In the genomic region with DNA sequence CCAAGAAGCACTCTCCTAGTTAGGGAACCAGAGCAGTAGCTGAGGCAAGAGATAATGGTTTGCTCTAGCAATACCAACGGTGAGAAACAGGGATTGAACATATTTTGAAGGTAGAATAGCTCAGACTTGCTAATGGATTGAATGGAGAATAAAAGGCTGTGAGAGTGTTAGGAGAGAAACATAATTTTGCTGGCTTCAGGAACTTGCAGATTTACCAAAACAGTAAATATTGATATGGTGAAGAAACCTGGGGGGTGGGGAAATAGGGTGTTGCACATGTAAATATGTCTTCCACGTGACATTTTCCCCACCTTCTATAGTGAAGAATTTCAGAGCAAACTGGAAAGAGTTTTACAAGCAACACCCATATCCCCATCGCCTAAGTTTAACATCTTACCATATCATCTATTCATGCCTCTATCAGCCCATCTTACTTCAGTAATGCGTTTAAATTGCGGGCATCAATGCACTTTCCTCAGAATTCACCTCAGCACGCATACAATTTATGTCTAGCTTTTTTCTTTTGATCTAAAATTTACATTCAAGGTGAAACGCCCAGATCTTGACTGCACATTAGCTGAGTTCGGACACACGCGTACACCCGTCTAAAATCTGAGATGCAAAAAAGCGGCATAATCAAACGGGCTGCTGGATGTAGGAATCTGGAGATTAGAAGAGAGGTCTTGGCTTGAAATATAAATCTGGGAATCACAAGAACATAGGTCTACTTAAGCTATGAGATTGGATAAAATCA, we compare ENCODE assay signal across 8 cellular contexts. TPM values are rescaled to one million over a fixed set of nuclear protein-coding genes. Genes with fewer than 3 reads are reported as not detected.
A peak's percentile ranks its signal among the peaks of the same experiment; 100 is the strongest.
DNase-seq lines count a peak whose midpoint lies in the region; ATAC-seq and TF ChIP-seq lines count a peak whose summit lies in the region.

No MANE protein-coding gene starts in this region.

- peak overlapping the region in 1 of 2 donors; percentile 94 for H3K27ac ChIP-seq in left lung

- peak overlapping the region; percentile 90 for H3K27ac Mint-ChIP-seq in type B pancreatic cell

- H3K36me3 Mint-ChIP-seq in activated T-cell treated with anti-CD3 and anti-CD28 coated beads, Interleukin-2, amount 50 U/mL, for 4 hours (ENCODE audit: insufficient read depth): peaks cover 4% of the 10 kb centered on the region
- peaks cover 5% of the 10 kb centered on the region for H3K36me3 Mint-ChIP-seq in type B pancreatic cell

- no peaks in the 10 kb centered on the region for H3K9me3 ChIP-seq in adipocyte (ENCODE audit: control insufficient read depth, low read length)
- no peaks in the 10 kb centered on the region for H3K9me3 ChIP-seq in left lung

- no peaks in the 10 kb centered on the region for H3K9me3 Mint-ChIP-seq in activated T-cell treated with anti-CD3 and anti-CD28 coated beads, Interleukin-2, amount 50 U/mL, for 4 hours
- no peaks in the 10 kb centered on the region for H3K9me3 Mint-ChIP-seq in type B pancreatic cell

- ATAC-seq in activated T-cell treated with anti-CD3 and anti-CD28 coated beads, Interleukin-2, amount 50 U/mL, for 4 hours: no peak
- ATAC-seq in left lung: no peak
- ATAC-seq in GM21367 (IDR thresholded peaks at IDR 0.05; ENCODE audit: unreplicated experiment): no peak
- no peak for ATAC-seq in HG03469 (IDR thresholded peaks at IDR 0.05; ENCODE audit: unreplicated experiment)

- H3K36me3 ChIP-seq in adipocyte (ENCODE audit: control insufficient read depth, insufficient read depth, low read length, severe bottlenecking) (no peaks in the 10 kb centered on the region), left lung (no peaks in the 10 kb centered on the region)

- H3K27me3 ChIP-seq in adipocyte (replicated peaks; ENCODE audit: control insufficient read depth, insufficient read depth, low read length) (no peaks in the 10 kb centered on the region), left lung (no peaks in the 10 kb centered on the region)

- intact Hi-C loops in left lung (cut with DNase I): no loop called here

- peak overlapping the region; percentile 35 for H3K9ac ChIP-seq in adipocyte (ENCODE audit: low read length)

- no peaks in the 10 kb centered on the region for H3K27me3 Mint-ChIP-seq in activated T-cell treated with anti-CD3 and anti-CD28 coated beads, Interleukin-2, amount 50 U/mL, for 4 hours (ENCODE audit: low read depth)
- H3K27me3 Mint-ChIP-seq in type B pancreatic cell: peaks cover 17% of the 10 kb centered on the region

- no peak for TF ChIP-seq CTCF in left lung (IDR thresholded peaks at IDR 0.05)
- TF ChIP-seq CTCF in type B pancreatic cell (conservative IDR thresholded peaks at IDR 0.05): no peak

- peaks cover 20% of the 10 kb centered on the region for H3K4me1 ChIP-seq in adipocyte (ENCODE audit: control insufficient read depth, insufficient read depth, low read length)
- H3K4me1 ChIP-seq in left lung: peaks cover 14 to 22% of the 10 kb centered on the region in 2 donors

- DNase-seq in activated T-cell treated with anti-CD3 and anti-CD28 coated beads, Interleukin-2, amount 50 U/mL, for 4 hours: no peak
- DNase-seq in activated T-cell treated with anti-CD3 and anti-CD28 coated beads, Interleukin-2, amount 50 U/mL, for 1 hour: no peak
- DNase-seq in adipocyte (ENCODE audit: low read depth): no peak
- DNase-seq in left lung: no peak
- no peak for DNase-seq in type B pancreatic cell (ENCODE audit: extremely low spot score, unreplicated experiment)
- DNase-seq in GM19238 (ENCODE audit: insufficient read length, low spot score): no peak

- H3K4me3 ChIP-seq in adipocyte (ENCODE audit: low read length) (peak overlapping the region; percentile 88), left lung (peak overlapping the region; percentile 55 to 77)

- H3K4me1 Mint-ChIP-seq in activated T-cell treated with anti-CD3 and anti-CD28 coated beads, Interleukin-2, amount 50 U/mL, for 4 hours (ENCODE audit: low read depth): peaks cover 27% of the 10 kb centered on the region
- peaks cover 26% of the 10 kb centered on the region for H3K4me1 Mint-ChIP-seq in type B pancreatic cell (ENCODE audit: unreplicated experiment)

- H3K4me3 Mint-ChIP-seq in activated T-cell treated with anti-CD3 and anti-CD28 coated beads, Interleukin-2, amount 50 U/mL, for 4 hours: peak overlapping the region; percentile 85
- peak overlapping the region; percentile 94 for H3K4me3 Mint-ChIP-seq in type B pancreatic cell

RNA-seq across cellular contexts. Expression of gene NR1D2, which starts 0.9 kb away (rescaled TPM):
- total RNA-seq in activated T-cell treated with anti-CD3 and anti-CD28 coated beads, Interleukin-2, amount 50 U/mL, for 4 hours: 1 to 10 TPM; 5.4 to 6.5 (median 6.0) TPM
- total RNA-seq in left lung (10 to 100 TPM; 18.8 to 40.0 TPM), type B pancreatic cell (ENCODE audit: low replicate concordance) (20.6 and 23.1 TPM in 2 replicates)

RNA-seq across cellular contexts. Expression of gene RPL15, which starts 27.3 kb away (rescaled TPM):
- total RNA-seq in activated T-cell treated with anti-CD3 and anti-CD28 coated beads, Interleukin-2, amount 50 U/mL, for 4 hours: 1,000 to 10,000 TPM; 2,279 to 2,502 (median 2,371) TPM
- total RNA-seq in left lung (1,000 to 10,000 TPM; 1,425 to 1,431 TPM), type B pancreatic cell (ENCODE audit: low replicate concordance) (2,083 and 2,257 TPM in 2 replicates)

RNA-seq across cellular contexts. Expression of gene NKIRAS1, which starts 27.4 kb away (rescaled TPM):
- total RNA-seq in activated T-cell treated with anti-CD3 and anti-CD28 coated beads, Interleukin-2, amount 50 U/mL, for 4 hours: 1 to 10 TPM; 5.5 to 7.4 (median 5.7) TPM
- 1 to 10 TPM; 8.8 to 9.6 TPM for total RNA-seq in left lung
- 8.0 and 10.8 TPM in 2 replicates for total RNA-seq in type B pancreatic cell (ENCODE audit: low replicate concordance)
